Comparison of ENCODE assay signal across 8 cellular contexts in genomic region chr2:42102606-42103450, GRCh38. TPM values are rescaled to one million over a fixed set of nuclear protein-coding genes. Genes with fewer than 3 reads are reported as not detected.
DNase-seq lines count a peak whose midpoint lies in the region; ATAC-seq lines count a peak whose summit lies in the region.

No MANE protein-coding gene starts in this region.

- ATAC-seq in GM18867 (IDR thresholded peaks at IDR 0.05; ENCODE audit: unreplicated experiment) (peak; percentile 1), HG03196 (IDR thresholded peaks at IDR 0.05; ENCODE audit: unreplicated experiment) (peak; percentile 4)
- peak; percentile 1 to 2 for ATAC-seq in activated naive CD4-positive, alpha-beta T cell treated with anti-CD3 and anti-CD28 coated beads, Interleukin-2, amount 50 U/mL, for 72 hours

- H3K36me3 ChIP-seq in iPS-18a (ENCODE audit: control insufficient read depth, low read depth, low read length), result no peaks in the 10 kb centered on the region

- peaks cover 5 to 12% of the 10 kb centered on the region in 2 donors for H3K9me3 Mint-ChIP-seq in activated naive CD4-positive, alpha-beta T cell treated with anti-CD3 and anti-CD28 coated beads, Interleukin-2, amount 50 U/mL, for 72 hours

- no peaks in the 10 kb centered on the region for H3K9me3 ChIP-seq in iPS-18a (ENCODE audit: control insufficient read depth, low read depth, low read length)

- H3K4me1 ChIP-seq in iPS-18a (ENCODE audit: control insufficient read depth, low read depth, low read length), result peaks cover 36% of the 10 kb centered on the region

- H3K27ac ChIP-seq in iPS-18a (ENCODE audit: low read length), result no peak overlapping the region

- DNase-seq in activated naive CD4-positive, alpha-beta T cell treated with anti-CD3 and anti-CD28 coated beads, Interleukin-2, amount 50 U/mL, for 72 hours (ENCODE audit: low spot score in 2 of 2), result peak in 1 of 2 donors; percentile 36
- DNase-seq in stimulated activated CD4-positive, alpha-beta T cell treated with anti-CD3 and anti-CD28 coated beads, Interleukin-2, amount 100 ng/mL, for 24 hours, result peak; percentile 41 to 44
- DNase-seq in hippocampal formation (lab: John Stamatoyannopoulos, UW) (no peak), SK-N-DZ (ENCODE audit: low spot score) (no peak), NCI-H510A (lab: John Stamatoyannopoulos, UW) (no peak)

- H3K27ac Mint-ChIP-seq in activated naive CD4-positive, alpha-beta T cell treated with anti-CD3 and anti-CD28 coated beads, Interleukin-2, amount 50 U/mL, for 72 hours, result peak overlapping the region; percentile 94 to 96

- H3K36me3 Mint-ChIP-seq in activated naive CD4-positive, alpha-beta T cell treated with anti-CD3 and anti-CD28 coated beads, Interleukin-2, amount 50 U/mL, for 72 hours, result peaks cover 6 to 24% of the 10 kb centered on the region in 2 donors

- H3K27me3 ChIP-seq in iPS-18a (ENCODE audit: control insufficient read depth, insufficient read depth, low read length), result no peaks in the 10 kb centered on the region

- peak overlapping the region; percentile 72 for H3K9ac ChIP-seq in iPS-18a (ENCODE audit: low read length)

- H3K4me3 ChIP-seq in iPS-18a (ENCODE audit: low read length), result peak overlapping the region; percentile 51

RNA-seq across cellular contexts. Expression of gene PKDCC, which starts 55.0 kb away (rescaled TPM):
- total RNA-seq in activated naive CD4-positive, alpha-beta T cell treated with anti-CD3 and anti-CD28 coated beads, Interleukin-2, amount 50 U/mL, for 72 hours, result not detected
- polyA plus RNA-seq in SK-N-DZ (2014; cell fraction: cytosol; rRNA removed), result 46.6 and 70.2 TPM in 2 replicates
- polyA plus RNA-seq in SK-N-DZ (2014; cell fraction: nucleus; rRNA removed), result 231 and 310 TPM in 2 replicates

Comparison
In these comparisons a context has a peak if more than half of its experiments do, and no peak if none do; other contexts are left out.
1. DNase-seq: peak in stimulated activated CD4-positive, alpha-beta T cell treated with anti-CD3 and anti-CD28 coated beads, Interleukin-2, amount 100 ng/mL, for 24 hours (2 of 2); none in hippocampal formation (0 of 2), SK-N-DZ (single experiment) and NCI-H510A (single experiment).
2. Peak in every context shown above with its lines, with median percentiles within 50 percentile points of each other: ATAC-seq.